17 cellular contexts compared by ENCODE assay signal in genomic region chr18:50707841-50708240, GRCh38.
DNase-seq lines count a peak whose midpoint lies in the region; TF ChIP-seq lines count a peak whose summit lies in the region.
"Had no signal": no experiment of that assay in that cellular context is flagged by ENCODE, and none has a peak within 500 bp of the region (broad histone marks: within the 10 kb centered on the region; RNA-seq: fewer than 3 reads in every experiment).

No MANE protein-coding gene starts in this region.

- H3K36me3 ChIP-seq in parathyroid adenoma (ENCODE audit: control insufficient read depth, insufficient read depth, low read length) (no peaks in the 10 kb centered on the region), Caco-2 (ENCODE audit: control insufficient read depth, insufficient read depth, low read length) (no peaks in the 10 kb centered on the region)
- H3K36me3 ChIP-seq: BLaER1 treated with 17β-estradiol and CSF1 and Interleukin-3, amounts not matched to agents 10 nM and 100 nM; neutrophil; SJCRH30 had no signal

- H3K4me3 ChIP-seq in fibroblast of mammary gland (ENCODE audit: control insufficient read depth, low read depth, low read length) = no peak overlapping the region
- H3K4me3 ChIP-seq in parathyroid adenoma (ENCODE audit: low read depth, low read length) = no peak overlapping the region
- H3K4me3 ChIP-seq in Caco-2 (ENCODE audit: low read depth, low read length) = no peak overlapping the region
- H3K4me3 ChIP-seq: BLaER1 treated with 17β-estradiol and CSF1 and Interleukin-3, amounts not matched to agents 10 nM and 100 nM; SJCRH30; testis had no signal

- H3K27me3 ChIP-seq in parathyroid adenoma (ENCODE audit: control insufficient read depth, insufficient read depth, low read length) (no peaks in the 10 kb centered on the region), Caco-2 (replicated peaks; ENCODE audit: control insufficient read depth, insufficient read depth, low read length) (no peaks in the 10 kb centered on the region)
- H3K27me3 ChIP-seq: BLaER1 treated with 17β-estradiol and CSF1 and Interleukin-3, amounts not matched to agents 10 nM and 100 nM; neutrophil; SJCRH30; testis had no signal

- CTCF ChIA-PET in Caco-2 (lab: Charles Lee) = no interaction called here

- H3K36me3 Mint-ChIP-seq in Caco-2 (ENCODE audit: insufficient read depth, unreplicated experiment) = no peaks in the 10 kb centered on the region

- H3K27ac Mint-ChIP-seq in Caco-2 (ENCODE audit: unreplicated experiment) = no peak overlapping the region
- H3K27ac Mint-ChIP-seq: H9 had no signal

- TF ChIP-seq CTCF in fibroblast of mammary gland (conservative IDR thresholded peaks at IDR 0.05; ENCODE audit: control insufficient read depth, insufficient read depth, low read depth, low read length) (no peak), parathyroid adenoma (IDR thresholded peaks at IDR 0.05) (no peak), Caco-2 (IDR thresholded peaks at IDR 0.05; ENCODE audit: insufficient read depth in 1 of 2, low read depth in 1 of 2, low read length in 1 of 2, severe bottlenecking in 1 of 2, unreplicated experiment in 1 of 2) (no peak)

- no peak overlapping the region for H2AFZ ChIP-seq in parathyroid adenoma

- no peaks in the 10 kb centered on the region for H3K9me3 ChIP-seq in parathyroid adenoma (ENCODE audit: control insufficient read depth, low read length)
- no peaks in the 10 kb centered on the region for H3K9me3 ChIP-seq in Caco-2
- H3K9me3 ChIP-seq: BLaER1 treated with 17β-estradiol and CSF1 and Interleukin-3, amounts not matched to agents 10 nM and 100 nM; neutrophil; SJCRH30; testis had no signal

- no TSS peak for BruUV-seq in Caco-2 (replicated peaks; lab: Mats Ljungman, UMichigan)

- H3K9ac ChIP-seq in parathyroid adenoma = no peak overlapping the region
- H3K9ac ChIP-seq: BLaER1 treated with 17β-estradiol and CSF1 and Interleukin-3, amounts not matched to agents 10 nM and 100 nM had no signal

- no peak overlapping the region for H3K4me3 Mint-ChIP-seq in Caco-2 (ENCODE audit: unreplicated experiment)
- H3K4me3 Mint-ChIP-seq: H9 had no signal

- intact Hi-C loops in Caco-2 (cut with micrococcal nuclease; ENCODE audit: unreplicated experiment) = no loop called here

- DNase-seq in NCI-H1092 (lab: John Stamatoyannopoulos, UW) (peak; percentile 48), NCI-H2227 treated with DMSO at 0.1 percent for 48 hours (lab: John Stamatoyannopoulos, UW) (peak; percentile 15), fibroblast of mammary gland (ENCODE audit: low read depth) (peak; percentile 24), Caco-2 (no peak), SIG-M5 (lab: John Stamatoyannopoulos, UW) (no peak)
- DNase-seq in activated CD4-positive, alpha-beta T cell treated with anti-CD3 and anti-CD28 coated beads for 4 hours = no peak
- DNase-seq: activated CD8-positive, alpha-beta memory T cell treated with anti-CD3 and anti-CD28 coated beads, Interleukin-2, amount 50 U/mL, for 4 hours; activated gamma-delta T cell treated with Interleukin-2 at 50 U/mL for 16 hours; anterior cingulate cortex; H9; NCI-H2029 treated with DMSO at 0.1 percent for 48 hours; SJCRH30; stimulated activated CD4-positive, alpha-beta T cell treated with anti-CD3 and anti-CD28 coated beads, Interleukin-4, amount 100 ng/mL, for 4 hours; testis had no signal

- POLR2A ChIA-PET in Caco-2 (lab: Charles Lee) = no interaction called here

- peaks cover 7% of the 10 kb centered on the region for H3K4me1 Mint-ChIP-seq in Caco-2 (ENCODE audit: low read depth, unreplicated experiment)

- H3K4me2 ChIP-seq in parathyroid adenoma (ENCODE audit: low read length) = no peak overlapping the region
- H3K4me2 ChIP-seq: BLaER1 treated with 17β-estradiol and CSF1 and Interleukin-3, amounts not matched to agents 10 nM and 100 nM had no signal

- no peaks in the 10 kb centered on the region for H3K9me3 Mint-ChIP-seq in Caco-2 (ENCODE audit: unreplicated experiment)
- H3K9me3 Mint-ChIP-seq: H9 had no signal

- H3K27me3 Mint-ChIP-seq in Caco-2 (ENCODE audit: insufficient read depth, unreplicated experiment) = no peaks in the 10 kb centered on the region

- H3K79me2 ChIP-seq in parathyroid adenoma = peaks cover 65% of the 10 kb centered on the region

- H3K27ac ChIP-seq in parathyroid adenoma = peak overlapping the region; percentile 9
- H3K27ac ChIP-seq: BLaER1 treated with 17β-estradiol and CSF1 and Interleukin-3, amounts not matched to agents 10 nM and 100 nM; neutrophil; SJCRH30; testis had no signal

- H3K4me1 ChIP-seq in parathyroid adenoma (peaks cover 15% of the 10 kb centered on the region), Caco-2 (no peaks in the 10 kb centered on the region)
- H3K4me1 ChIP-seq: testis had no signal

Comparison
In these comparisons a context has a peak if more than half of its experiments do, and no peak if none do; other contexts are left out.
1. DNase-seq: peak in NCI-H1092 (single experiment), NCI-H2227 treated with DMSO at 0.1 percent for 48 hours (single experiment) and fibroblast of mammary gland (single experiment); none in activated CD4-positive, alpha-beta T cell treated with anti-CD3 and anti-CD28 coated beads for 4 hours (0 of 2), Caco-2 (0 of 2) and SIG-M5 (single experiment).